1 cellular context compared by ENCODE assay signal in the genomic region with DNA sequence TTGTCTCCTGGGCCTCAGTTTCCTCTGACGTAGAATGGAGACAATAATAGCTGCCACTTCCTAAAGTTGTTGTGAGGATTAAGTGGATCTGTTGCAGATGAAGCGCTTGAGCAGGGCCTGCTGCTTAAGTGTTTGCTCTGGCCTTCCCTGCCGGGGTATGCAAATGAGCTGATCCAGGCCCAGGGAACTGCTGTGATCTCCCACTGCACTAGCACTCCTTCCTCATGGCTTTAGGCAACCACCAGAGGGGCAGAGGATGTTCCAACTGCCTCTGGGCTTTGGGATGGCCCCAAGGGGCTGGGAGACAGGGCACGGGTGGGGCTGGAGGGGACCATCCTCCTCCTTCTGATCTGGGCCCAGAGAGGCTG.
TF ChIP-seq lines count a peak whose summit lies in the region.

No MANE protein-coding gene starts in this region.

TF ChIP-seq in GM23338, 12 proteins besides CTCF, POLR2A, EP300 and RAD21 (continued from another document):
- TF ChIP-seq, protein P1, sequence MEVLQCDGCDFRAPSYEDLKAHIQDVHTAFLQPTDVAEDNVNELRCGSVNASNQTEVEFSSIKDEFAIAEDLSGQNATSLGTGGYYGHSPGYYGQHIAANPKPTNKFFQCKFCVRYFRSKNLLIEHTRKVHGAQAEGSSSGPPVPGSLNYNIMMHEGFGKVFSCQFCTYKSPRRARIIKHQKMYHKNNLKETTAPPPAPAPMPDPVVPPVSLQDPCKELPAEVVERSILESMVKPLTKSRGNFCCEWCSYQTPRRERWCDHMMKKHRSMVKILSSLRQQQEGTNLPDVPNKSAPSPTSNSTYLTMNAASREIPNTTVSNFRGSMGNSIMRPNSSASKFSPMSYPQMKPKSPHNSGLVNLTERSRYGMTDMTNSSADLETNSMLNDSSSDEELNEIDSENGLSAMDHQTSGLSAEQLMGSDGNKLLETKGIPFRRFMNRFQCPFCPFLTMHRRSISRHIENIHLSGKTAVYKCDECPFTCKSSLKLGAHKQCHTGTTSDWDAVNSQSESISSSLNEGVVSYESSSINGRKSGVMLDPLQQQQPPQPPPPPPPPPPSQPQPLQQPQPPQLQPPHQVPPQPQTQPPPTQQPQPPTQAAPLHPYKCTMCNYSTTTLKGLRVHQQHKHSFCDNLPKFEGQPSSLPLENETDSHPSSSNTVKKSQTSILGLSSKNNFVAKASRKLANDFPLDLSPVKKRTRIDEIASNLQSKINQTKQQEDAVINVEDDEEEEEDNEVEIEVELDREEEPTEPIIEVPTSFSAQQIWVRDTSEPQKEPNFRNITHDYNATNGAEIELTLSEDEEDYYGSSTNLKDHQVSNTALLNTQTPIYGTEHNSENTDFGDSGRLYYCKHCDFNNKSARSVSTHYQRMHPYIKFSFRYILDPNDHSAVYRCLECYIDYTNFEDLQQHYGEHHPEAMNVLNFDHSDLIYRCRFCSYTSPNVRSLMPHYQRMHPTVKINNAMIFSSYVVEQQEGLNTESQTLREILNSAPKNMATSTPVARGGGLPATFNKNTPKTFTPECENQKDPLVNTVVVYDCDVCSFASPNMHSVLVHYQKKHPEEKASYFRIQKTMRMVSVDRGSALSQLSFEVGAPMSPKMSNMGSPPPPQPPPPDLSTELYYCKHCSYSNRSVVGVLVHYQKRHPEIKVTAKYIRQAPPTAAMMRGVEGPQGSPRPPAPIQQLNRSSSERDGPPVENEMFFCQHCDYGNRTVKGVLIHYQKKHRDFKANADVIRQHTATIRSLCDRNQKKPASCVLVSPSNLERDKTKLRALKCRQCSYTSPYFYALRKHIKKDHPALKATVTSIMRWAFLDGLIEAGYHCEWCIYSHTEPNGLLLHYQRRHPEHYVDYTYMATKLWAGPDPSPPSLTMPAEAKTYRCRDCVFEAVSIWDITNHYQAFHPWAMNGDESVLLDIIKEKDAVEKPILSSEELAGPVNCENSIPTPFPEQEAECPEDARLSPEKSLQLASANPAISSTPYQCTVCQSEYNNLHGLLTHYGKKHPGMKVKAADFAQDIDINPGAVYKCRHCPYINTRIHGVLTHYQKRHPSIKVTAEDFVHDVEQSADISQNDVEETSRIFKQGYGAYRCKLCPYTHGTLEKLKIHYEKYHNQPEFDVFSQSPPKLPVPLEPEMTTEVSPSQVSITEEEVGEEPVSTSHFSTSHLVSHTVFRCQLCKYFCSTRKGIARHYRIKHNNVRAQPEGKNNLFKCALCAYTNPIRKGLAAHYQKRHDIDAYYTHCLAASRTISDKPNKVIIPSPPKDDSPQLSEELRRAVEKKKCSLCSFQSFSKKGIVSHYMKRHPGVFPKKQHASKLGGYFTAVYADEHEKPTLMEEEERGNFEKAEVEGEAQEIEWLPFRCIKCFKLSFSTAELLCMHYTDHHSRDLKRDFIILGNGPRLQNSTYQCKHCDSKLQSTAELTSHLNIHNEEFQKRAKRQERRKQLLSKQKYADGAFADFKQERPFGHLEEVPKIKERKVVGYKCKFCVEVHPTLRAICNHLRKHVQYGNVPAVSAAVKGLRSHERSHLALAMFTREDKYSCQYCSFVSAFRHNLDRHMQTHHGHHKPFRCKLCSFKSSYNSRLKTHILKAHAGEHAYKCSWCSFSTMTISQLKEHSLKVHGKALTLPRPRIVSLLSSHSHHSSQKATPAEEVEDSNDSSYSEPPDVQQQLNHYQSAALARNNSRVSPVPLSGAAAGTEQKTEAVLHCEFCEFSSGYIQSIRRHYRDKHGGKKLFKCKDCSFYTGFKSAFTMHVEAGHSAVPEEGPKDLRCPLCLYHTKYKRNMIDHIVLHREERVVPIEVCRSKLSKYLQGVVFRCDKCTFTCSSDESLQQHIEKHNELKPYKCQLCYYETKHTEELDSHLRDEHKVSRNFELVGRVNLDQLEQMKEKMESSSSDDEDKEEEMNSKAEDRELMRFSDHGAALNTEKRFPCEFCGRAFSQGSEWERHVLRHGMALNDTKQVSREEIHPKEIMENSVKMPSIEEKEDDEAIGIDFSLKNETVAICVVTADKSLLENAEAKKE (CRISPR knock-in tag; IDR thresholded peaks at IDR 0.05): no peak
- TF ChIP-seq, protein P2, sequence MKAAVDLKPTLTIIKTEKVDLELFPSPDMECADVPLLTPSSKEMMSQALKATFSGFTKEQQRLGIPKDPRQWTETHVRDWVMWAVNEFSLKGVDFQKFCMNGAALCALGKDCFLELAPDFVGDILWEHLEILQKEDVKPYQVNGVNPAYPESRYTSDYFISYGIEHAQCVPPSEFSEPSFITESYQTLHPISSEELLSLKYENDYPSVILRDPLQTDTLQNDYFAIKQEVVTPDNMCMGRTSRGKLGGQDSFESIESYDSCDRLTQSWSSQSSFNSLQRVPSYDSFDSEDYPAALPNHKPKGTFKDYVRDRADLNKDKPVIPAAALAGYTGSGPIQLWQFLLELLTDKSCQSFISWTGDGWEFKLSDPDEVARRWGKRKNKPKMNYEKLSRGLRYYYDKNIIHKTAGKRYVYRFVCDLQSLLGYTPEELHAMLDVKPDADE (IDR thresholded peaks at IDR 0.05): no peak
- TF ChIP-seq POLR2AphosphoS5 (IDR thresholded peaks at IDR 0.05; ENCODE audit: low read depth): no peak
- TF ChIP-seq, protein P3, sequence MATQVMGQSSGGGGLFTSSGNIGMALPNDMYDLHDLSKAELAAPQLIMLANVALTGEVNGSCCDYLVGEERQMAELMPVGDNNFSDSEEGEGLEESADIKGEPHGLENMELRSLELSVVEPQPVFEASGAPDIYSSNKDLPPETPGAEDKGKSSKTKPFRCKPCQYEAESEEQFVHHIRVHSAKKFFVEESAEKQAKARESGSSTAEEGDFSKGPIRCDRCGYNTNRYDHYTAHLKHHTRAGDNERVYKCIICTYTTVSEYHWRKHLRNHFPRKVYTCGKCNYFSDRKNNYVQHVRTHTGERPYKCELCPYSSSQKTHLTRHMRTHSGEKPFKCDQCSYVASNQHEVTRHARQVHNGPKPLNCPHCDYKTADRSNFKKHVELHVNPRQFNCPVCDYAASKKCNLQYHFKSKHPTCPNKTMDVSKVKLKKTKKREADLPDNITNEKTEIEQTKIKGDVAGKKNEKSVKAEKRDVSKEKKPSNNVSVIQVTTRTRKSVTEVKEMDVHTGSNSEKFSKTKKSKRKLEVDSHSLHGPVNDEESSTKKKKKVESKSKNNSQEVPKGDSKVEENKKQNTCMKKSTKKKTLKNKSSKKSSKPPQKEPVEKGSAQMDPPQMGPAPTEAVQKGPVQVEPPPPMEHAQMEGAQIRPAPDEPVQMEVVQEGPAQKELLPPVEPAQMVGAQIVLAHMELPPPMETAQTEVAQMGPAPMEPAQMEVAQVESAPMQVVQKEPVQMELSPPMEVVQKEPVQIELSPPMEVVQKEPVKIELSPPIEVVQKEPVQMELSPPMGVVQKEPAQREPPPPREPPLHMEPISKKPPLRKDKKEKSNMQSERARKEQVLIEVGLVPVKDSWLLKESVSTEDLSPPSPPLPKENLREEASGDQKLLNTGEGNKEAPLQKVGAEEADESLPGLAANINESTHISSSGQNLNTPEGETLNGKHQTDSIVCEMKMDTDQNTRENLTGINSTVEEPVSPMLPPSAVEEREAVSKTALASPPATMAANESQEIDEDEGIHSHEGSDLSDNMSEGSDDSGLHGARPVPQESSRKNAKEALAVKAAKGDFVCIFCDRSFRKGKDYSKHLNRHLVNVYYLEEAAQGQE (IDR thresholded peaks at IDR 0.05; ENCODE audit: unreplicated experiment): no peak
- TF ChIP-seq ZNF114 (CRISPR knock-in tag; IDR thresholded peaks at IDR 0.05): no peak
- no peak for TF ChIP-seq ZNF331 (CRISPR knock-in tag; IDR thresholded peaks at IDR 0.05; ENCODE audit: low read depth)
- TF ChIP-seq EZH2phosphoT487 (IDR thresholded peaks at IDR 0.05; ENCODE audit: unreplicated experiment): no peak
- no peak for TF ChIP-seq STAT1 (IDR thresholded peaks at IDR 0.05; ENCODE audit: unreplicated experiment)
